ENCODE assay signal across 16 cellular contexts in the genomic region with DNA sequence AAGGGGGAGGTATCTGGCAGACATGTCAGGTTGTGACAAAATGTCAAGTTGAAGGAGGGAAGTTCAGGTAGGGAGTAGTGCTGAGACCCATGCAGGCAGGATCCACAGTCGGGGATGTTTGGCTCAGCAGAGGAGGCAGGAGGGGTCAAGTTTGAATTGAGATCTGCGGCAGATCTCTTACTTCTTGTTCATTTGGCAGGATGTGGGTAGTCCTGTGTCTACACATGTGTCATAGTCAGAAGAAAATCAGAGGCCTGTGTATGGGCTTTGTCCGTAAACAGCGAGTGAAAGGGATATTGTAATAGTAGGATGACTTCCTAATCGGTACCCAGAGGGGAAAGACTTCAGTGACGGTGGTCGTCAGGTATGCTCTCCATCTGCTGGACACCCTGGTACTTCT.
DNase-seq lines count a peak whose midpoint lies in the region; ATAC-seq and TF ChIP-seq lines count a peak whose summit lies in the region.
"Had no signal": no experiment of that assay in that cellular context is flagged by ENCODE, and none has a peak within 500 bp of the region (broad histone marks: within the 10 kb centered on the region; RNA-seq: fewer than 3 reads in every experiment).

No MANE protein-coding gene starts in this region.

- peaks cover 9% of the 10 kb centered on the region for H3K36me3 Mint-ChIP-seq in activated T-helper 17 cell treated with anti-CD3 and anti-CD28 coated beads, Interleukin-2, amount 50 U/mL, for 72 hours (ENCODE audit: low read depth)
- H3K36me3 Mint-ChIP-seq in mesothelial cell of epicardium = no peaks in the 10 kb centered on the region

- peaks cover 30% of the 10 kb centered on the region for H3K4me1 ChIP-seq in cardiac muscle cell (ENCODE audit: low read depth)
- no peaks in the 10 kb centered on the region for H3K4me1 ChIP-seq in thyroid gland

- H3K4me1 Mint-ChIP-seq in activated T-helper 17 cell treated with anti-CD3 and anti-CD28 coated beads, Interleukin-2, amount 50 U/mL, for 72 hours = no peaks in the 10 kb centered on the region
- H3K4me1 Mint-ChIP-seq in mesothelial cell of epicardium = peaks cover 27% of the 10 kb centered on the region
- H3K4me1 Mint-ChIP-seq: GM23338 had no signal

- no peak for TF ChIP-seq POLR2A in thyroid gland (IDR thresholded peaks at IDR 0.05)

- H3K4me3 Mint-ChIP-seq in activated T-helper 17 cell treated with anti-CD3 and anti-CD28 coated beads, Interleukin-2, amount 50 U/mL, for 72 hours = no peak overlapping the region
- no peak overlapping the region for H3K4me3 Mint-ChIP-seq in mesothelial cell of epicardium
- H3K4me3 Mint-ChIP-seq: CD4-positive, alpha-beta memory T cell; GM23338; H9 had no signal

- no peaks in the 10 kb centered on the region for H3K27me3 ChIP-seq in cardiac muscle cell
- H3K27me3 ChIP-seq in thyroid gland = no peaks in the 10 kb centered on the region

- TF ChIP-seq CTCF in cardiac muscle cell (IDR thresholded peaks at IDR 0.05; ENCODE audit: low read depth, low read length) (no peak), mesothelial cell of epicardium (IDR thresholded peaks at IDR 0.05; ENCODE audit: unreplicated experiment) (no peak), thyroid gland (IDR thresholded peaks at IDR 0.05) (no peak)

- H3K27ac ChIP-seq in cardiac muscle cell = peak overlapping the region; percentile 83
- H3K27ac ChIP-seq in thyroid gland = no peak overlapping the region

- intact Hi-C loops in left cardiac atrium (cut with DNase I) (no loop called here), thyroid gland (cut with DNase I) (no loop called here)

- H3K4me3 ChIP-seq in cardiac muscle cell (no peak overlapping the region), thyroid gland (replicated peaks in 1 of 3) (no peak overlapping the region)
- H3K4me3 ChIP-seq: GM23338 had no signal

- H3K9me3 ChIP-seq in cardiac muscle cell (ENCODE audit: low read depth) = no peaks in the 10 kb centered on the region
- H3K9me3 ChIP-seq in thyroid gland = no peaks in the 10 kb centered on the region

- H3K36me3 ChIP-seq in cardiac muscle cell (no peaks in the 10 kb centered on the region), thyroid gland (no peaks in the 10 kb centered on the region)

- peaks cover 4% of the 10 kb centered on the region for H3K9me3 Mint-ChIP-seq in activated T-helper 17 cell treated with anti-CD3 and anti-CD28 coated beads, Interleukin-2, amount 50 U/mL, for 72 hours
- no peaks in the 10 kb centered on the region for H3K9me3 Mint-ChIP-seq in mesothelial cell of epicardium
- H3K9me3 Mint-ChIP-seq: GM23338, H9 had no signal

- DNase-seq in cardiac muscle cell (ENCODE audit: low read depth in 1 of 2, low spot score in 1 of 2) = no peak
- no peak for DNase-seq in left cardiac atrium
- DNase-seq in mesothelial cell of epicardium (ENCODE audit: low spot score in 2 of 2, unreplicated experiment in 2 of 2) = no peak
- DNase-seq in NCI-H2081 treated with DMSO at 0.1 percent for 48 hours (lab: John Stamatoyannopoulos, UW) = no peak
- no peak for DNase-seq in thyroid gland
- DNase-seq: C1 segment of cervical spinal cord; Calu3; CD4-positive, alpha-beta memory T cell; COR-L47; DMS53; DMS79 treated with DMSO at 0.1 percent for 48 hours; GF-D8; H9 had no signal

- no peak for ATAC-seq in left cardiac atrium
- no peak for ATAC-seq in activated T-helper 17 cell treated with anti-CD3 and anti-CD28 coated beads, Interleukin-2, amount 50 U/mL, for 72 hours (replicated peaks)
- ATAC-seq: GM23338, HCT116 had no signal

- peak overlapping the region; percentile 32 for H3K27ac Mint-ChIP-seq in activated T-helper 17 cell treated with anti-CD3 and anti-CD28 coated beads, Interleukin-2, amount 50 U/mL, for 72 hours
- peak overlapping the region; percentile 40 for H3K27ac Mint-ChIP-seq in mesothelial cell of epicardium
- H3K27ac Mint-ChIP-seq: GM23338, H9 had no signal

- H3K27me3 Mint-ChIP-seq in activated T-helper 17 cell treated with anti-CD3 and anti-CD28 coated beads, Interleukin-2, amount 50 U/mL, for 72 hours = no peaks in the 10 kb centered on the region
- no peaks in the 10 kb centered on the region for H3K27me3 Mint-ChIP-seq in mesothelial cell of epicardium (ENCODE audit: low read depth)
- H3K27me3 Mint-ChIP-seq: CD4-positive, alpha-beta memory T cell had no signal

- 80 to 82% methylated on average over 7 of the region's 7 CpGs for WGBS in thyroid gland, 2 donors
